33 cellular contexts compared by ENCODE assay signal in the genomic region with DNA sequence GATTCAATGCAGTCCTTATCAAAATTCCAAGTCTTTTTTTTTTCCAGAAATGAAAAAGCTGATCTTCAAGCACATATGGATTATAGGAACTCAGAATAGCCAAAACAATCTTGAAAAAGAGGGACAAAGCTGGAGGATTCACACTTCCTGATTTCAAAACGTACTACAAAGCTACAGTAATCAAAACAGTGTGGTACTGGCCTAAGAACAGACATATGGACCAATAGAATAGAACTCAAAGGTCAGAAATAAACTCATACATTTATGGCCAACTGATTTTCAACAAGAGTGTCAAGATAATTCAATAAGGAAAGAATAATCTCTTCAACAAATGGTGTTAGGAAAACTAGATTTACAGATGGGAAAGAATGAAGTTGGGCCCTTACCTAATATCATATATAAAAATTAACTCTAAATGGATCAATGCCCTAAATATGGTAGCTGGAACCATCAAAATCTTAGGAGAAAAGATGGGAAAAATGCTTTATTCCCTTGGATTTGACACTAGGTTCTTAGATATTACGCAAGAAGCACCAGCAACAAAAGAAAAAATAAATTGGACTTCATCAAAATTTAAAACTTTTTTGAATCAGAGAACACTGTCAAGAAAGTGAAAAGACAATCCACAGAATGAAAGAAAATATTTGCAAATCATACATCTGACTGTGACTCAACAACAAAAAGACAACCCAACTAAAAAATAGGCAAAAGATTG. TPM values are rescaled to one million over a fixed set of nuclear protein-coding genes. Genes with fewer than 3 reads are reported as not detected.
"Had no signal": no experiment of that assay in that cellular context is flagged by ENCODE, and none has a peak within 500 bp of the region (broad histone marks: within the 10 kb centered on the region; RNA-seq: fewer than 3 reads in every experiment).

No MANE protein-coding gene starts in this region.

- H3K4me1 ChIP-seq: left ventricle myocardium inferior, prostate gland, sigmoid colon, spleen, tibial nerve, uterus had no signal

- H3K4me1 Mint-ChIP-seq: stimulated activated memory B cell treated with anti-CD40 and anti-IgM and Interleukin-4, amounts not matched to agents 10 μg/mL and 1 μg/mL and 100 μg/mL, for 72 hours had no signal

- H3K27ac Mint-ChIP-seq: memory B cell; natural killer cell treated with Interleukin-12 subunit alpha and Interleukin-12 subunit beta and Interleukin-15 and Interleukin-18, amount 100 ng/mL, for 72 hours; stimulated activated memory B cell treated with anti-CD40 and anti-IgM and Interleukin-4, amounts not matched to agents 10 μg/mL and 1 μg/mL and 100 μg/mL, for 72 hours; stimulated activated naive CD8-positive, alpha-beta T cell treated with anti-CD3 and anti-CD28 coated beads, Interleukin-15, amount 100 ng/mL, for 72 hours; type B pancreatic cell had no signal

- DNase-seq: islet precursor cell; left ventricle myocardium inferior; midbrain; mucosa of descending colon; naive thymus-derived CD4-positive, alpha-beta T cell; ovary; retina; right cardiac atrium; sigmoid colon; small intestine; spleen; stimulated activated CD4-positive, alpha-beta T cell treated with anti-CD3 and anti-CD28 coated beads, Interleukin-4, amount 100 ng/mL, for 4 hours; stimulated activated CD8-positive, alpha-beta memory T cell treated with anti-CD3 and anti-CD28 coated beads, Interleukin-4, amount 100 ng/mL, for 48 hours; stimulated activated naive CD4-positive, alpha-beta T cell treated with Interleukin-2 at 50 U/mL for 16 hours; stimulated activated naive CD8-positive, alpha-beta T cell treated with anti-CD3 and anti-CD28 coated beads, Interleukin-15, amount 100 ng/mL, for 72 hours; substantia nigra; uterus had no signal

- ATAC-seq: mucosa of descending colon; naive thymus-derived CD4-positive, alpha-beta T cell; natural killer cell treated with Interleukin-12 subunit alpha and Interleukin-12 subunit beta and Interleukin-15 and Interleukin-18, amount 100 ng/mL, for 72 hours; right cardiac atrium; stimulated activated memory B cell treated with anti-CD40 and anti-IgM and Interleukin-4, amounts not matched to agents 10 μg/mL and 1 μg/mL and 100 μg/mL, for 72 hours; stimulated activated naive CD8-positive, alpha-beta T cell treated with anti-CD3 and anti-CD28 coated beads, Interleukin-15, amount 100 ng/mL, for 72 hours had no signal

- H3K36me3 Mint-ChIP-seq: stimulated activated memory B cell treated with anti-CD40 and anti-IgM and Interleukin-4, amounts not matched to agents 10 μg/mL and 1 μg/mL and 100 μg/mL, for 72 hours; type B pancreatic cell had no signal

- H3K9me3 ChIP-seq: ovary, prostate gland had no signal

- H3K79me2 ChIP-seq: hepatocyte had no signal

- H3K4me3 ChIP-seq: hepatocyte, left ventricle myocardium inferior, lung, mucosa of descending colon, ovary, prostate gland, sigmoid colon, spleen, tibial nerve, uterus had no signal

- H3K27ac ChIP-seq: hepatocyte, left ventricle myocardium inferior, ovary, prostate gland, sigmoid colon, spleen, tibial nerve, uterus had no signal

- H3K27me3 ChIP-seq: ovary, uterus had no signal

- H3K9me3 Mint-ChIP-seq: natural killer cell treated with Interleukin-12 subunit alpha and Interleukin-12 subunit beta and Interleukin-15 and Interleukin-18, amount 100 ng/mL, for 72 hours had no signal

- H3K4me2 ChIP-seq: hepatocyte had no signal

- FAIRE-seq: small intestine had no signal

- H2AFZ ChIP-seq: hepatocyte had no signal

- H3K36me3 ChIP-seq: left ventricle myocardium inferior, ovary, prostate gland, sigmoid colon, spleen, tibial nerve, uterus had no signal

- H3K4me3 Mint-ChIP-seq: memory B cell; naive thymus-derived CD4-positive, alpha-beta T cell; natural killer cell treated with Interleukin-12 subunit alpha and Interleukin-12 subunit beta and Interleukin-15 and Interleukin-18, amount 100 ng/mL, for 72 hours; stimulated activated memory B cell treated with anti-CD40 and anti-IgM and Interleukin-4, amounts not matched to agents 10 μg/mL and 1 μg/mL and 100 μg/mL, for 72 hours; stimulated activated naive CD8-positive, alpha-beta T cell treated with anti-CD3 and anti-CD28 coated beads, Interleukin-15, amount 100 ng/mL, for 72 hours; type B pancreatic cell had no signal

RNA-seq across cellular contexts. Expression of gene KRTAP10-12, which starts 4.0 kb away (rescaled TPM):
- total RNA-seq: hepatocyte; kidney epithelial cell; left ventricle myocardium inferior; lung; mesenteric fat pad; mucosa of descending colon; myocyte; naive thymus-derived CD4-positive, alpha-beta T cell; natural killer cell treated with Interleukin-12 subunit alpha and Interleukin-12 subunit beta and Interleukin-15 and Interleukin-18, amount 100 ng/mL, for 72 hours; omental fat pad; ovary; prostate gland; right cardiac atrium; sigmoid colon; spleen; temporal lobe; tibial nerve; ureter; uterus had no signal
- polyA plus RNA-seq: hepatocyte; lung; naive thymus-derived CD4-positive, alpha-beta T cell; neural cell; ovary; right cardiac atrium; sigmoid colon; small intestine; spleen; thymus had no signal

RNA-seq across cellular contexts. Expression of gene KRTAP12-1, which starts 11.0 kb away (rescaled TPM):
- total RNA-seq: hepatocyte; kidney epithelial cell; left ventricle myocardium inferior; lung; mesenteric fat pad; mucosa of descending colon; myocyte; naive thymus-derived CD4-positive, alpha-beta T cell; natural killer cell treated with Interleukin-12 subunit alpha and Interleukin-12 subunit beta and Interleukin-15 and Interleukin-18, amount 100 ng/mL, for 72 hours; omental fat pad; ovary; prostate gland; right cardiac atrium; sigmoid colon; spleen; temporal lobe; tibial nerve; ureter had no signal
- polyA plus RNA-seq: hepatocyte; lung; naive thymus-derived CD4-positive, alpha-beta T cell; neural cell; ovary; right cardiac atrium; sigmoid colon; small intestine; spleen; thymus had no signal

RNA-seq across cellular contexts. Expression of gene TSPEAR, which starts 18.4 kb away (rescaled TPM):
- total RNA-seq: hepatocyte; kidney epithelial cell; mesenteric fat pad; myocyte; naive thymus-derived CD4-positive, alpha-beta T cell; natural killer cell treated with Interleukin-12 subunit alpha and Interleukin-12 subunit beta and Interleukin-15 and Interleukin-18, amount 100 ng/mL, for 72 hours; sigmoid colon; temporal lobe; tibial nerve had no signal

RNA-seq across cellular contexts. Expression of gene KRTAP12-2, which starts 26.2 kb away (rescaled TPM):
- total RNA-seq: hepatocyte; kidney epithelial cell; left ventricle myocardium inferior; lung; mesenteric fat pad; mucosa of descending colon; myocyte; naive thymus-derived CD4-positive, alpha-beta T cell; natural killer cell treated with Interleukin-12 subunit alpha and Interleukin-12 subunit beta and Interleukin-15 and Interleukin-18, amount 100 ng/mL, for 72 hours; omental fat pad; ovary; prostate gland; right cardiac atrium; sigmoid colon; spleen; temporal lobe; tibial nerve; ureter; uterus had no signal
- polyA plus RNA-seq: hepatocyte; lung; naive thymus-derived CD4-positive, alpha-beta T cell; neural cell; ovary; right cardiac atrium; sigmoid colon; small intestine; spleen; thymus had no signal

RNA-seq across cellular contexts. Expression of gene KRTAP12-3, which starts 35.2 kb away (rescaled TPM):
- total RNA-seq: hepatocyte; kidney epithelial cell; left ventricle myocardium inferior; lung; mesenteric fat pad; mucosa of descending colon; myocyte; natural killer cell treated with Interleukin-12 subunit alpha and Interleukin-12 subunit beta and Interleukin-15 and Interleukin-18, amount 100 ng/mL, for 72 hours; omental fat pad; ovary; prostate gland; right cardiac atrium; sigmoid colon; spleen; temporal lobe; tibial nerve; ureter; uterus had no signal
- polyA plus RNA-seq: hepatocyte; lung; naive thymus-derived CD4-positive, alpha-beta T cell; neural cell; ovary; right cardiac atrium; sigmoid colon; small intestine; spleen; thymus had no signal
